Comparison of ENCODE assay signal across 10 cellular contexts in genomic region chr14:33849455-33849801, GRCh38.
DNase-seq lines count a peak whose midpoint lies in the region; ATAC-seq and TF ChIP-seq lines count a peak whose summit lies in the region.
"Had no signal": no experiment of that assay in that cellular context is flagged by ENCODE, and none has a peak within 500 bp of the region (broad histone marks: within the 10 kb centered on the region; RNA-seq: fewer than 3 reads in every experiment).

No MANE protein-coding gene starts in this region.

- H4K20me1 ChIP-seq in SK-N-SH (ENCODE audit: insufficient read depth) = no peaks in the 10 kb centered on the region

- POLR2A ChIA-PET in SK-N-SH (lab: Yijun Ruan, JAX) = no interaction called here
- POLR2A ChIA-PET in Panc1 (lab: Charles Lee) = no interaction called here

- no peaks in the 10 kb centered on the region for H3K79me2 ChIP-seq in SK-N-SH (ENCODE audit: insufficient read depth)

- peak; percentile 17; the same call in 2 of the 3 replicates for ATAC-seq in SK-N-SH treated with all-trans-retinoic acid at 6 μM for 48 hours
- ATAC-seq in Panc1 = no peak
- ATAC-seq in GM21619 (IDR thresholded peaks at IDR 0.05; ENCODE audit: unreplicated experiment) = no peak
- no peak for ATAC-seq in left cardiac atrium
- ATAC-seq: CD8-positive, alpha-beta T cell had no signal

- H3K4me1 ChIP-seq in SK-N-SH (ENCODE audit: control insufficient read depth in 1 of 2, insufficient read depth in 2 of 2, low read depth in 1 of 2, low read length in 1 of 2) (no peaks in the 10 kb centered on the region), Panc1 (ENCODE audit: control insufficient read depth, insufficient read depth, low read length) (no peaks in the 10 kb centered on the region)

- no peak overlapping the region for H2AFZ ChIP-seq in SK-N-SH (ENCODE audit: low read depth)
- H2AFZ ChIP-seq: GM23338 had no signal

- H3K4me2 ChIP-seq in SK-N-SH = no peak overlapping the region
- H3K4me2 ChIP-seq: GM23338 had no signal

- BruUV-seq in Panc1 (replicated peaks; lab: Mats Ljungman, UMichigan) = no TSS peak

- no peak for TF ChIP-seq CTCF in SK-N-SH (IDR thresholded peaks at IDR 0.05)
- TF ChIP-seq CTCF in Panc1 (IDR thresholded peaks at IDR 0.05) = peak; percentile 36; the same call in 1 of the 2 replicates
- peak in 14 of 56 donors; percentile 1 to 49 (median 6) for TF ChIP-seq CTCF in dorsolateral prefrontal cortex (IDR thresholded peaks at IDR 0.05 in 54 of 56, conservative IDR thresholded peaks at IDR 0.05 in 2 of 56; ENCODE audit: low read depth in 1 of 56, partially characterized antibody in 56 of 56)

- H3K27ac ChIP-seq in SK-N-SH (ENCODE audit: low read depth in 2 of 2, low read length in 1 of 2) (no peak overlapping the region), Panc1 (ENCODE audit: low read length) (no peak overlapping the region), dorsolateral prefrontal cortex (peak overlapping the region; percentile 3 to 99 (median 94))

- H3K9me2 ChIP-seq in SK-N-SH = no peaks in the 10 kb centered on the region

- WGBS in SK-N-SH (ENCODE audit: low lambda C conversion rate) = 94% methylated on average over 1 of the region's 1 CpG

- H3K27me3 ChIP-seq in SK-N-SH (ENCODE audit: insufficient read depth) = no peaks in the 10 kb centered on the region; the same call in 1 of the 2 replicates
- no peaks in the 10 kb centered on the region for H3K27me3 ChIP-seq in Panc1 (ENCODE audit: control insufficient read depth, insufficient read depth, low read length)
- no peaks in the 10 kb centered on the region for H3K27me3 ChIP-seq in dorsolateral prefrontal cortex

- no peaks in the 10 kb centered on the region for H3K36me3 ChIP-seq in SK-N-SH (replicated peaks in 1 of 2; ENCODE audit: control insufficient read depth in 1 of 2, insufficient read depth in 2 of 2, low read length in 1 of 2)
- H3K36me3 ChIP-seq in Panc1 (ENCODE audit: control insufficient read depth, insufficient read depth, low read length) = no peaks in the 10 kb centered on the region

- CTCF ChIA-PET in SK-N-SH (lab: Yijun Ruan, JAX) = interaction anchor here (0.7 to 16.4 kb wide), 15 partner anchors 10 to 399 kb away, joined by 3 to 337 read pairs (median 4); no protein-coding TSS in a partner anchor
- CTCF ChIA-PET in Panc1 (lab: Charles Lee) = interaction anchor here (0.6 to 1.2 kb wide), 3 partner anchors 75 to 873 kb away, joined by 3 to 5 read pairs (median 3); no protein-coding TSS in a partner anchor

- H3K9ac ChIP-seq in SK-N-SH = no peak overlapping the region

- in situ Hi-C loops in Panc1 (cut with HindIII; ENCODE audit: low pct_unique_long_range_greater_than_20kb, low sequenced_read_pairs) = no loop called here

- intact Hi-C loops in Panc1 (cut with micrococcal nuclease; ENCODE audit: unreplicated experiment) = no loop called here
- intact Hi-C loops in dorsolateral prefrontal cortex (cut with DNase I) = loop anchor here (1.0 to 10.0 kb wide), 4 partner anchors 101 to 455 kb away; partner anchors contain the start of gene EGLN3 (in 1 of the 2)
- intact Hi-C loops in left cardiac atrium (cut with DNase I) = loop anchor here (2.0 to 10.0 kb wide), 3 partner anchors 248 to 455 kb away; no protein-coding TSS in a partner anchor

- DNase-seq in SK-N-SH = no peak
- DNase-seq in Panc1 (ENCODE audit: low read depth, low spot score) = no peak
- no peak for DNase-seq in dorsolateral prefrontal cortex
- DNase-seq in stimulated activated CD4-positive, alpha-beta T cell treated with anti-CD3 and anti-CD28 coated beads, Interleukin-4, amount 100 ng/mL, for 1 hour = no peak
- no peak for DNase-seq in left cardiac atrium
- no peak for DNase-seq in epidermal melanocyte (ENCODE audit: insufficient read length, low spot score)
- DNase-seq: CD8-positive, alpha-beta T cell had no signal

- no peak for TF ChIP-seq EP300 in SK-N-SH (IDR thresholded peaks at IDR 0.05; ENCODE audit: borderline replicate concordance in 1 of 2, low read depth in 1 of 2, low read length in 1 of 2)

- H3K9me3 ChIP-seq in SK-N-SH (no peaks in the 10 kb centered on the region), Panc1 (ENCODE audit: control insufficient read depth, insufficient read depth, low read depth, low read length) (no peaks in the 10 kb centered on the region)

- H3K4me3 ChIP-seq in SK-N-SH (ENCODE audit: low read depth in 2 of 2, low read length in 1 of 2) (no peak overlapping the region), Panc1 (ENCODE audit: low read depth in 2 of 2, low read length in 2 of 2) (no peak overlapping the region), dorsolateral prefrontal cortex (no peak overlapping the region)
- H3K4me3 ChIP-seq: GM23338 had no signal

- H3F3A ChIP-seq in SK-N-SH (replicated peaks; ENCODE audit: insufficient read depth) = no peaks in the 10 kb centered on the region

- TF ChIP-seq RAD21 in SK-N-SH (IDR thresholded peaks at IDR 0.05; ENCODE audit: low read length) = no peak

TF ChIP-seq in SK-N-SH treated with all-trans-retinoic acid at 6 μM for 48 hours, 23 proteins besides CTCF, POLR2A, EP300 and RAD21 (continues in another document):
- TF ChIP-seq ZNF70 (CRISPR knock-in tag; IDR thresholded peaks at IDR 0.05) = no peak
- no peak for TF ChIP-seq OSR1 (CRISPR knock-in tag; IDR thresholded peaks at IDR 0.05)
- no peak for TF ChIP-seq ISL1 (CRISPR knock-in tag; IDR thresholded peaks at IDR 0.05)
- no peak for TF ChIP-seq ARNTL (CRISPR knock-in tag; IDR thresholded peaks at IDR 0.05; ENCODE audit: borderline replicate concordance, low read depth)
- TF ChIP-seq CREB5 (CRISPR knock-in tag; IDR thresholded peaks at IDR 0.05; ENCODE audit: low read depth) = no peak
- TF ChIP-seq POU6F1 (CRISPR knock-in tag; IDR thresholded peaks at IDR 0.05; ENCODE audit: borderline replicate concordance, low read depth) = no peak
- TF ChIP-seq PPARA (CRISPR knock-in tag; IDR thresholded peaks at IDR 0.05; ENCODE audit: borderline replicate concordance) = no peak
- TF ChIP-seq BACH2 (CRISPR knock-in tag; IDR thresholded peaks at IDR 0.05; ENCODE audit: borderline replicate concordance) = no peak

TF ChIP-seq in SK-N-SH, 30 proteins besides CTCF, POLR2A, EP300 and RAD21:
- TF ChIP-seq SIN3A (IDR thresholded peaks at IDR 0.05; ENCODE audit: borderline replicate concordance, low read depth, low read length) = no peak
- TF ChIP-seq TAF1 (IDR thresholded peaks at IDR 0.05; ENCODE audit: borderline replicate concordance, low read depth, low read length) = no peak
- TF ChIP-seq TCF12 (IDR thresholded peaks at IDR 0.05) = no peak
- no peak for TF ChIP-seq EZH2phosphoT487 (IDR thresholded peaks at IDR 0.05; ENCODE audit: borderline replicate concordance, low read depth)
- TF ChIP-seq JUND (IDR thresholded peaks at IDR 0.05) = no peak
- TF ChIP-seq YY1 (IDR thresholded peaks at IDR 0.05; ENCODE audit: low read depth) = no peak
- TF ChIP-seq RXRA (IDR thresholded peaks at IDR 0.05; ENCODE audit: borderline replicate concordance, low read depth) = no peak

Comparison
In these comparisons a context has a peak if more than half of its experiments do, and no peak if none do; other contexts are left out.
1. H3K27ac ChIP-seq: peak in dorsolateral prefrontal cortex (59 of 59); none in SK-N-SH (0 of 2) and Panc1 (single experiment).